In genomic region chr17:28357061-28357900, GRCh38 we compare ENCODE assay signal across 1 cellular context.
TF ChIP-seq lines count a peak whose summit lies in the region.

TSS of gene POLDIP2 (minus strand) at chr17:28357527. CDS start at chr17:28357448, 79 bp downstream.

TF ChIP-seq in GM12878, 131 proteins besides CTCF, POLR2A, EP300 and RAD21 (continued from another document and continues in another):
- no peak; the same call in 1 of the 2 replicates for TF ChIP-seq MAX (IDR thresholded peaks at IDR 0.05; ENCODE audit: low read depth, low read length)
- peak; percentile 36; the same call in 1 of the 2 replicates for TF ChIP-seq RUNX3 (IDR thresholded peaks at IDR 0.05; ENCODE audit: low read length)
- TF ChIP-seq KLF5 (IDR thresholded peaks at IDR 0.05; ENCODE audit: partially characterized antibody) = peak; percentile 66
- TF ChIP-seq KAT2A (conservative IDR thresholded peaks at IDR 0.05; ENCODE audit: control insufficient read depth, low read depth, low read length) = no peak
- TF ChIP-seq FOS (IDR thresholded peaks at IDR 0.05; ENCODE audit: borderline replicate concordance, extremely low read depth, insufficient read length) = no peak
- no peak for TF ChIP-seq ZNF622 (IDR thresholded peaks at IDR 0.05)
- TF ChIP-seq E2F8 (IDR thresholded peaks at IDR 0.05; ENCODE audit: low read depth, partially characterized antibody) = peak; percentile 84
- TF ChIP-seq REST (IDR thresholded peaks at IDR 0.05; ENCODE audit: low read depth, low read length) = no peak
- 0 out of 2 replicates have a peak, but pooled peaks have one; percentile 47 for TF ChIP-seq MEF2A (IDR thresholded peaks at IDR 0.05; ENCODE audit: insufficient read depth, low read depth, low read length)
- no peak for TF ChIP-seq ZSCAN29 (IDR thresholded peaks at IDR 0.05)
- peak; percentile 91 for TF ChIP-seq ATF3 (IDR thresholded peaks at IDR 0.05; ENCODE audit: borderline replicate concordance, extremely low read depth, low read depth, low read length)
- no peak for TF ChIP-seq MTA2 (IDR thresholded peaks at IDR 0.05; ENCODE audit: low read depth)
- peak; percentile 81; the same call in 1 of the 2 replicates for TF ChIP-seq MXI1 (IDR thresholded peaks at IDR 0.05; ENCODE audit: low read depth, low read length)
- TF ChIP-seq ZBTB40 (IDR thresholded peaks at IDR 0.05; ENCODE audit: borderline replicate concordance) = peak; percentile 97
- TF ChIP-seq ZZZ3 (IDR thresholded peaks at IDR 0.05; ENCODE audit: control insufficient read depth, insufficient read length, low read depth) = no peak
- peak; percentile 96 for TF ChIP-seq IKZF1 (conservative IDR thresholded peaks at IDR 0.05)
- no peak for TF ChIP-seq EED (IDR thresholded peaks at IDR 0.05; ENCODE audit: low read depth)
- peak; percentile 67; the same call in 1 of the 2 replicates for TF ChIP-seq POLR2AphosphoS2 (IDR thresholded peaks at IDR 0.05; ENCODE audit: low read depth, low read length)
- TF ChIP-seq RFX5 (IDR thresholded peaks at IDR 0.05; ENCODE audit: low read depth, low read length) = 0 out of 2 replicates have a peak, but pooled peaks have one; percentile 53
- no peak for TF ChIP-seq FOXM1 (IDR thresholded peaks at IDR 0.05; ENCODE audit: low read depth, low read length)
- TF ChIP-seq ELK1 (IDR thresholded peaks at IDR 0.05; ENCODE audit: low read depth, low read length) = peak; percentile 97
- TF ChIP-seq YY1 (IDR thresholded peaks at IDR 0.05; ENCODE audit: low read depth, low read length) = peak; percentile 98
- TF ChIP-seq IRF4 (IDR thresholded peaks at IDR 0.05; ENCODE audit: low read depth, low read length) = no peak
- TF ChIP-seq YBX1 (IDR thresholded peaks at IDR 0.05) = no peak
- TF ChIP-seq EGR1 (IDR thresholded peaks at IDR 0.05; ENCODE audit: borderline replicate concordance in 1 of 2, low read depth in 2 of 2, low read length in 2 of 2) = peak; percentile 52 to 69; a peak in 2 of 3 replicates
- TF ChIP-seq ZNF687 (IDR thresholded peaks at IDR 0.05) = peak; percentile 78
- TF ChIP-seq NR2F1 (conservative IDR thresholded peaks at IDR 0.05) = peak; percentile 64
- no peak for TF ChIP-seq E2F4 (IDR thresholded peaks at IDR 0.05; ENCODE audit: low read depth, low read length)
- no peak for TF ChIP-seq SUPT20H (IDR thresholded peaks at IDR 0.05; ENCODE audit: borderline replicate concordance, control insufficient read depth, low read depth, low read length)
- no peak for TF ChIP-seq STAT3 (IDR thresholded peaks at IDR 0.05; ENCODE audit: low read depth, low read length)
- no peak for TF ChIP-seq ASH2L (IDR thresholded peaks at IDR 0.05; ENCODE audit: borderline replicate concordance, low read depth)
- TF ChIP-seq ZNF384 (IDR thresholded peaks at IDR 0.05; ENCODE audit: borderline replicate concordance, low read depth, low read length) = no peak
- TF ChIP-seq MYC (IDR thresholded peaks at IDR 0.05; ENCODE audit: insufficient read depth, insufficient read length, insufficient replicate concordance, low read length, severe bottlenecking) = peak; percentile 71
- peak; percentile 97 for TF ChIP-seq HDAC2 (IDR thresholded peaks at IDR 0.05)
- TF ChIP-seq SPI1 (IDR thresholded peaks at IDR 0.05; ENCODE audit: borderline replicate concordance, insufficient read depth, low read depth, low read length) = peak; percentile 56
- TF ChIP-seq FOXK2 (IDR thresholded peaks at IDR 0.05) = peak; percentile 56
- TF ChIP-seq HDAC6 (IDR thresholded peaks at IDR 0.05; ENCODE audit: unreplicated experiment) = peak; percentile 30
- TF ChIP-seq BHLHE40 (IDR thresholded peaks at IDR 0.05; ENCODE audit: borderline replicate concordance in 1 of 2, low read depth in 2 of 2, low read length in 1 of 2) = peak; percentile 61 to 76; a peak in 3 of 4 replicates
- peak; percentile 66 for TF ChIP-seq SIX5 (IDR thresholded peaks at IDR 0.05; ENCODE audit: low read depth, low read length, severe bottlenecking)
- no peak for TF ChIP-seq BCL3 (IDR thresholded peaks at IDR 0.05; ENCODE audit: borderline replicate concordance, insufficient read depth, low read depth, low read length, poor library complexity, severe bottlenecking)
